In genomic region chr9:136807281-136808074, GRCh38 we compare ENCODE assay signal across 1 cellular context.
TF ChIP-seq lines count a peak whose summit lies in the region.

Gene RABL6 (plus strand): TSS chr9:136807948. CDS start chr9:136808197, 249 bp downstream.

TF ChIP-seq in K562, 482 proteins besides CTCF, POLR2A, EP300 and RAD21 (continued from another document and continues in another):
- no peak for TF ChIP-seq RNF219 (CRISPR knock-in tag; IDR thresholded peaks at IDR 0.05)
- TF ChIP-seq EHMT2 (IDR thresholded peaks at IDR 0.05): no peak
- 0 out of 2 replicates have a peak, but pooled peaks have one; percentile 48 for TF ChIP-seq KDM2B (CRISPR knock-in tag; IDR thresholded peaks at IDR 0.05)
- peak; percentile 69 for TF ChIP-seq POLR2AphosphoS5 (IDR thresholded peaks at IDR 0.05; ENCODE audit: control insufficient read depth, insufficient read depth, low read depth, low read length)
- TF ChIP-seq CEBPG (CRISPR knock-in tag; IDR thresholded peaks at IDR 0.05): no peak
- no peak for TF ChIP-seq CEBPG (tag; conservative IDR thresholded peaks at IDR 0.05 in 1 of 2, IDR thresholded peaks at IDR 0.05 in 1 of 2)
- no peak for TF ChIP-seq FOXM1 (IDR thresholded peaks at IDR 0.05; ENCODE audit: low read depth)
- TF ChIP-seq FOXM1 (CRISPR knock-in tag; IDR thresholded peaks at IDR 0.05; ENCODE audit: low read depth): no peak
- TF ChIP-seq SIRT6 (IDR thresholded peaks at IDR 0.05; ENCODE audit: low read depth, low read length): no peak
- peak; percentile 74 for TF ChIP-seq TBP (optimal IDR thresholded peaks at IDR 0.05; ENCODE audit: low read depth, low read length)
- TF ChIP-seq MCM2 (IDR thresholded peaks at IDR 0.05; ENCODE audit: low read depth): no peak
- TF ChIP-seq ARID4B (CRISPR knock-in tag; IDR thresholded peaks at IDR 0.05): no peak
- no peak for TF ChIP-seq SRSF9 (IDR thresholded peaks at IDR 0.05; ENCODE audit: borderline replicate concordance, low read depth, low read length)
- no peak for TF ChIP-seq ZBTB9 (CRISPR knock-in tag; IDR thresholded peaks at IDR 0.05)
- TF ChIP-seq MAZ (CRISPR knock-in tag; conservative IDR thresholded peaks at IDR 0.05 in 1 of 2, IDR thresholded peaks at IDR 0.05 in 1 of 2): peak in 1 of 2 experiments; percentile 55; a peak in 1 of 4 replicates
- peak; percentile 95 for TF ChIP-seq RB1 (IDR thresholded peaks at IDR 0.05; ENCODE audit: low read depth)
- peak in 1 of 2 experiments; percentile 14; a peak in 1 of 3 replicates for TF ChIP-seq CBX3 (IDR thresholded peaks at IDR 0.05; ENCODE audit: borderline replicate concordance in 1 of 2, low read length in 2 of 2)
- TF ChIP-seq NFRKB (IDR thresholded peaks at IDR 0.05; ENCODE audit: low read depth): no peak
- no peak for TF ChIP-seq CBX2 (IDR thresholded peaks at IDR 0.05; ENCODE audit: insufficient read depth, low read length, poor library complexity, severe bottlenecking)
- no peak for TF ChIP-seq ZNF764 (CRISPR knock-in tag; IDR thresholded peaks at IDR 0.05; ENCODE audit: low read depth)
- TF ChIP-seq HMG20B (CRISPR knock-in tag; IDR thresholded peaks at IDR 0.05): no peak
- TF ChIP-seq TEAD1 (CRISPR knock-in tag; IDR thresholded peaks at IDR 0.05): peak in 1 of 2 experiments; percentile 25; a peak in 1 of 4 replicates
- TF ChIP-seq BCOR (IDR thresholded peaks at IDR 0.05): peak; percentile 24; the same call in 1 of the 2 replicates
- TF ChIP-seq BHLHE40 (IDR thresholded peaks at IDR 0.05; ENCODE audit: low read length): peak; percentile 67
- no peak for TF ChIP-seq PPARD (CRISPR knock-in tag; IDR thresholded peaks at IDR 0.05)
- peak; percentile 51 for TF ChIP-seq GABPB1 (CRISPR knock-in tag; IDR thresholded peaks at IDR 0.05)
- TF ChIP-seq BACH1 (tag; IDR thresholded peaks at IDR 0.05): no peak
- TF ChIP-seq RNF2 (IDR thresholded peaks at IDR 0.05): 0 out of 2 replicates have a peak, but pooled peaks have one; percentile 26
- TF ChIP-seq NRF1 (conservative IDR thresholded peaks at IDR 0.05 in 1 of 2, IDR thresholded peaks at IDR 0.05 in 1 of 2): peak; percentile 92 to 94
- TF ChIP-seq TARDBP (IDR thresholded peaks at IDR 0.05): peak; percentile 24; the same call in 1 of the 2 replicates
- no peak for TF ChIP-seq DIDO1 (tag; IDR thresholded peaks at IDR 0.05; ENCODE audit: low read depth)
- peak in 1 of 2 experiments; percentile 77; a peak in 2 of 4 replicates for TF ChIP-seq SIN3A (IDR thresholded peaks at IDR 0.05; ENCODE audit: borderline replicate concordance in 2 of 2, control insufficient read depth in 1 of 2, low read depth in 2 of 2, low read length in 2 of 2)
- no peak for TF ChIP-seq KDM4B (IDR thresholded peaks at IDR 0.05; ENCODE audit: borderline replicate concordance in 2 of 2, low read depth in 1 of 2)
- peak; percentile 39; the same call in 1 of the 2 replicates for TF ChIP-seq ZNF24 (IDR thresholded peaks at IDR 0.05)
- TF ChIP-seq NONO (IDR thresholded peaks at IDR 0.05; ENCODE audit: low read depth in 2 of 2, low read length in 1 of 2): peak in 1 of 2 experiments; percentile 79; a peak in 2 of 4 replicates
- TF ChIP-seq HCFC1 (IDR thresholded peaks at IDR 0.05; ENCODE audit: low read depth, low read length): peak; percentile 51; the same call in 1 of the 2 replicates
- TF ChIP-seq SLC30A9 (CRISPR knock-in tag; IDR thresholded peaks at IDR 0.05): no peak
- peak; percentile 11 for TF ChIP-seq NEUROD1 (IDR thresholded peaks at IDR 0.05; ENCODE audit: borderline replicate concordance, low read depth, low read length, partially characterized antibody)
- TF ChIP-seq ZNF79 (CRISPR knock-in tag; IDR thresholded peaks at IDR 0.05; ENCODE audit: low read depth): no peak
- no peak for TF ChIP-seq HDAC6 (IDR thresholded peaks at IDR 0.05; ENCODE audit: low read depth, low read length)
- no peak for TF ChIP-seq GTF2F1 (IDR thresholded peaks at IDR 0.05; ENCODE audit: low read depth, low read length)
- TF ChIP-seq HOMEZ (CRISPR knock-in tag; IDR thresholded peaks at IDR 0.05): no peak
- TF ChIP-seq PCBP2 (IDR thresholded peaks at IDR 0.05; ENCODE audit: low read depth, low read length, poor library complexity, severe bottlenecking): no peak
- no peak for TF ChIP-seq SMC3 (conservative IDR thresholded peaks at IDR 0.05; ENCODE audit: insufficient read depth, low read depth, low read length)
- peak; percentile 55 for TF ChIP-seq KDM5B (IDR thresholded peaks at IDR 0.05; ENCODE audit: insufficient replicate concordance, low read depth, low read length)
- no peak for TF ChIP-seq ZNF146 (CRISPR knock-in tag; IDR thresholded peaks at IDR 0.05; ENCODE audit: unreplicated experiment)
- peak; percentile 78 for TF ChIP-seq ELF1 (tag; IDR thresholded peaks at IDR 0.05)
- peak; percentile 97 for TF ChIP-seq MTA3 (IDR thresholded peaks at IDR 0.05; ENCODE audit: borderline replicate concordance)
- TF ChIP-seq PHF8 (IDR thresholded peaks at IDR 0.05; ENCODE audit: borderline replicate concordance, low read length): peak; percentile 77; the same call in 1 of the 2 replicates
- TF ChIP-seq ZNF592 (IDR thresholded peaks at IDR 0.05): peak; percentile 73
- no peak for TF ChIP-seq ZNF766 (CRISPR knock-in tag; conservative IDR thresholded peaks at IDR 0.05)
- TF ChIP-seq HIVEP1 (CRISPR knock-in tag; IDR thresholded peaks at IDR 0.05): no peak
- no peak for TF ChIP-seq ZBTB8A (IDR thresholded peaks at IDR 0.05; ENCODE audit: partially characterized antibody)
- no peak for TF ChIP-seq ZNF184 (CRISPR knock-in tag; IDR thresholded peaks at IDR 0.05)
- no peak for TF ChIP-seq DDX20 (tag; IDR thresholded peaks at IDR 0.05; ENCODE audit: low read depth)
- no peak for TF ChIP-seq XRCC5 (IDR thresholded peaks at IDR 0.05; ENCODE audit: low read depth, low read length)
- no peak for TF ChIP-seq CEBPZ (IDR thresholded peaks at IDR 0.05; ENCODE audit: borderline replicate concordance, low read depth, low read length)
